Comparison of ENCODE assay signal across 11 cellular contexts in genomic region chr5:95761771-95762680, GRCh38. TPM values are rescaled to one million over a fixed set of nuclear protein-coding genes. Genes with fewer than 3 reads are reported as not detected.
A peak's percentile ranks its signal among the peaks of the same experiment; 100 is the strongest.
DNase-seq lines count a peak whose midpoint lies in the region; ATAC-seq, FAIRE-seq and TF ChIP-seq lines count a peak whose summit lies in the region.
"Had no signal": no experiment of that assay in that cellular context is flagged by ENCODE, and none has a peak within 500 bp of the region (broad histone marks: within the 10 kb centered on the region; RNA-seq: fewer than 3 reads in every experiment).

No MANE protein-coding gene starts in this region.

- DNase-seq in activated naive CD8-positive, alpha-beta T cell treated with anti-CD3 and anti-CD28 coated beads, Interleukin-2, amount 10 ng/mL, durations not matched to agents 7 days and 5 days: no peak
- DNase-seq in activated naive CD8-positive, alpha-beta T cell treated with anti-CD3 and anti-CD28 coated beads, Interleukin-2, amount 50 U/mL, for 24 hours: no peak
- DNase-seq in RCC 7860 (ENCODE audit: low spot score) (peak; percentile 23), foreskin fibroblast (peak; percentile 61 to 80), cerebellar nuclear complex (lab: John Stamatoyannopoulos, UW) (no peak)
- DNase-seq: activated CD4-positive, alpha-beta T cell treated with anti-CD3 and anti-CD28 coated beads for 36 hours; adrenal gland had no signal

- H3K27ac ChIP-seq in subcutaneous abdominal adipose tissue (ENCODE audit: low read depth, low read length): peak overlapping the region; percentile 68

- peaks cover 3 to 35% (median 16%) of the 10 kb centered on the region in 5 donors for H3K36me3 ChIP-seq in subcutaneous abdominal adipose tissue (ENCODE audit: control insufficient read depth in 5 of 5, insufficient read depth in 5 of 5, low read length in 5 of 5)

- H3K9me3 Mint-ChIP-seq in activated naive CD8-positive, alpha-beta T cell treated with anti-CD3 and anti-CD28 coated beads, Interleukin-2, amount 10 ng/mL, durations not matched to agents 7 days and 5 days: no peaks in the 10 kb centered on the region
- H3K9me3 Mint-ChIP-seq in activated naive CD8-positive, alpha-beta T cell treated with anti-CD3 and anti-CD28 coated beads, Interleukin-2, amount 50 U/mL, for 24 hours: no peaks in the 10 kb centered on the region
- H3K9me3 Mint-ChIP-seq: CD14-positive monocyte had no signal

- no peaks in the 10 kb centered on the region for H3K36me3 Mint-ChIP-seq in activated naive CD8-positive, alpha-beta T cell treated with anti-CD3 and anti-CD28 coated beads, Interleukin-2, amount 10 ng/mL, durations not matched to agents 7 days and 5 days
- no peaks in the 10 kb centered on the region for H3K36me3 Mint-ChIP-seq in activated naive CD8-positive, alpha-beta T cell treated with anti-CD3 and anti-CD28 coated beads, Interleukin-2, amount 50 U/mL, for 24 hours (ENCODE audit: low read depth)
- H3K36me3 Mint-ChIP-seq: CD14-positive monocyte had no signal

- no peak overlapping the region for H3K9ac ChIP-seq in subcutaneous abdominal adipose tissue (ENCODE audit: low read length in 5 of 5)

- H3K4me1 ChIP-seq in subcutaneous abdominal adipose tissue (ENCODE audit: control insufficient read depth in 5 of 5, insufficient read depth in 5 of 5, low read length in 5 of 5): peaks cover 0 to 40% (median 31%) of the 10 kb centered on the region in 5 donors

- H3K4me3 Mint-ChIP-seq in activated naive CD8-positive, alpha-beta T cell treated with anti-CD3 and anti-CD28 coated beads, Interleukin-2, amount 10 ng/mL, durations not matched to agents 7 days and 5 days: peak overlapping the region; percentile 54
- no peak overlapping the region for H3K4me3 Mint-ChIP-seq in activated naive CD8-positive, alpha-beta T cell treated with anti-CD3 and anti-CD28 coated beads, Interleukin-2, amount 50 U/mL, for 24 hours
- H3K4me3 Mint-ChIP-seq: activated CD4-positive, alpha-beta T cell treated with anti-CD3 and anti-CD28 coated beads for 36 hours; CD14-positive monocyte had no signal

- ATAC-seq in activated naive CD8-positive, alpha-beta T cell treated with anti-CD3 and anti-CD28 coated beads, Interleukin-2, amount 10 ng/mL, durations not matched to agents 7 days and 5 days (ENCODE audit: low read depth): no peak
- ATAC-seq in activated naive CD8-positive, alpha-beta T cell treated with anti-CD3 and anti-CD28 coated beads, Interleukin-2, amount 50 U/mL, for 24 hours: no peak
- no peak for ATAC-seq in GM21381 (IDR thresholded peaks at IDR 0.05; ENCODE audit: unreplicated experiment)
- ATAC-seq in HG02678 (IDR thresholded peaks at IDR 0.05; ENCODE audit: unreplicated experiment): no peak
- ATAC-seq: activated CD4-positive, alpha-beta T cell treated with anti-CD3 and anti-CD28 coated beads for 36 hours had no signal

- FAIRE-seq in RCC 7860 (lab: Jason Lieb, UNC): peak; percentile 24

- peak overlapping the region; percentile 80 for H3K27ac Mint-ChIP-seq in activated naive CD8-positive, alpha-beta T cell treated with anti-CD3 and anti-CD28 coated beads, Interleukin-2, amount 10 ng/mL, durations not matched to agents 7 days and 5 days
- H3K27ac Mint-ChIP-seq in activated naive CD8-positive, alpha-beta T cell treated with anti-CD3 and anti-CD28 coated beads, Interleukin-2, amount 50 U/mL, for 24 hours: no peak overlapping the region
- H3K27ac Mint-ChIP-seq: activated CD4-positive, alpha-beta T cell treated with anti-CD3 and anti-CD28 coated beads for 36 hours had no signal

- no peaks in the 10 kb centered on the region for H3K9me3 ChIP-seq in subcutaneous abdominal adipose tissue (ENCODE audit: control insufficient read depth in 5 of 5, low read length in 5 of 5)
- H3K9me3 ChIP-seq: adrenal gland had no signal

- TF ChIP-seq CTCF in foreskin fibroblast (IDR thresholded peaks at IDR 0.05; ENCODE audit: low read depth, low read length): no peak

- POLR2A ChIA-PET in activated naive CD8-positive, alpha-beta T cell treated with anti-CD3 and anti-CD28 coated beads, Interleukin-2, amount 10 ng/mL, durations not matched to agents 7 days and 5 days (lab: Charles Lee): interaction anchor here (0.6 to 1.4 kb wide), 5 partner anchors 58 to 1254 kb away, joined by 3 to 5 read pairs (median 4); no protein-coding TSS in a partner anchor

- no peaks in the 10 kb centered on the region for H3K27me3 ChIP-seq in subcutaneous abdominal adipose tissue (ENCODE audit: control insufficient read depth in 5 of 5, insufficient read depth in 4 of 5, low read length in 5 of 5)
- H3K27me3 ChIP-seq: adrenal gland had no signal

- H3K4me1 Mint-ChIP-seq in activated naive CD8-positive, alpha-beta T cell treated with anti-CD3 and anti-CD28 coated beads, Interleukin-2, amount 10 ng/mL, durations not matched to agents 7 days and 5 days: peaks cover 32% of the 10 kb centered on the region
- H3K4me1 Mint-ChIP-seq in activated naive CD8-positive, alpha-beta T cell treated with anti-CD3 and anti-CD28 coated beads, Interleukin-2, amount 50 U/mL, for 24 hours: peaks cover 35% of the 10 kb centered on the region

- H3K4me3 ChIP-seq in foreskin fibroblast (ENCODE audit: low read depth in 1 of 2, low read length in 2 of 2): no peak overlapping the region
- no peak overlapping the region for H3K4me3 ChIP-seq in subcutaneous abdominal adipose tissue (ENCODE audit: low read depth in 1 of 5, low read length in 5 of 5)
- H3K4me3 ChIP-seq: adrenal gland had no signal

- peaks cover 7% of the 10 kb centered on the region for H3K27me3 Mint-ChIP-seq in activated naive CD8-positive, alpha-beta T cell treated with anti-CD3 and anti-CD28 coated beads, Interleukin-2, amount 10 ng/mL, durations not matched to agents 7 days and 5 days
- no peaks in the 10 kb centered on the region for H3K27me3 Mint-ChIP-seq in activated naive CD8-positive, alpha-beta T cell treated with anti-CD3 and anti-CD28 coated beads, Interleukin-2, amount 50 U/mL, for 24 hours
- H3K27me3 Mint-ChIP-seq: activated CD4-positive, alpha-beta T cell treated with anti-CD3 and anti-CD28 coated beads for 36 hours had no signal

RNA-seq across cellular contexts. Expression of gene RHOBTB3, which starts 30.9 kb away (rescaled TPM):
- under 1 TPM; 0.06 to 0.61 TPM for total RNA-seq in activated naive CD8-positive, alpha-beta T cell treated with anti-CD3 and anti-CD28 coated beads, Interleukin-2, amount 10 ng/mL, durations not matched to agents 7 days and 5 days

Comparison
In these comparisons a context has a peak if more than half of its experiments do, and no peak if none do; other contexts are left out.
1. DNase-seq: peak in RCC 7860 (single experiment) and foreskin fibroblast (2 of 2); none in activated naive CD8-positive, alpha-beta T cell treated with anti-CD3 and anti-CD28 coated beads, Interleukin-2, amount 10 ng/mL, durations not matched to agents 7 days and 5 days (single experiment), activated naive CD8-positive, alpha-beta T cell treated with anti-CD3 and anti-CD28 coated beads, Interleukin-2, amount 50 U/mL, for 24 hours (single experiment) and cerebellar nuclear complex (0 of 2).